In the genomic region with DNA sequence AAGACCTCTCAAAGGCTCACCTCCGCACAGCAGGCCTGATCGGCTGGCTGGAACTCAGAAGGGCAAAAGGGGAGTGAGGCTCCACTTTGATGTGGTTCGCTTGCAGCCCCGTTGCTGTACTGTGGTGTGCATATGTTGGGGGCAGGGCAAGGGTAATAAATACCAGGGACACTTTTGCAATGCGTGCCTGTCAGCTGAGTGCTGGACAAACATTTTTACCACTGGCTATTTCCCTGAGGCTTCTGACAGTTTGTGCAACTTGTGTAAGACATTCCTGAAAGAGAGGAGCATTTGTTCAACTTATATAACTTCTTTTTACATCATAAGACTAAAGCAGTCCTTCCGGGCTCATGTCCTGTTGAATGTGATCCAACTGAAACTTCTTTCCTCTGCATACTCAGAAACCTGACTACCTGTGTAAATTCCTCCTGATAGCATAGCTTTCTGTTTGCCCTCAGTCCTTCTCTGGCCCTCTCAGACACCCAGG, we compare ENCODE assay signal across 9 cellular contexts.
DNase-seq lines count a peak whose midpoint lies in the region; ATAC-seq, FAIRE-seq and TF ChIP-seq lines count a peak whose summit lies in the region.
"Had no signal": no experiment of that assay in that cellular context is flagged by ENCODE, and none has a peak within 500 bp of the region (broad histone marks: within the 10 kb centered on the region; RNA-seq: fewer than 3 reads in every experiment).

No MANE protein-coding gene starts in this region.

- CTCF ChIA-PET in GM10248 (lab: Yijun Ruan, JAX) = interaction anchor here (0.9 kb wide), 1 partner anchor 8 kb away, joined by 3 read pairs; no protein-coding TSS in a partner anchor

- DNase-seq in cerebellar cortex (ENCODE audit: low spot score) (peak; percentile 81), naive B cell (no peak), GM10248 (ENCODE audit: extremely low spot score) (no peak), GM19238 (ENCODE audit: insufficient read length, low spot score) (no peak), kidney (no peak)
- DNase-seq in stimulated activated naive CD4-positive, alpha-beta T cell (lab: John Stamatoyannopoulos, UW) = no peak
- DNase-seq: NCI-H187 had no signal

- no peaks in the 10 kb centered on the region for H3K36me3 ChIP-seq in KOPT-K1 (ENCODE audit: insufficient read depth, low read length)
- no peaks in the 10 kb centered on the region for H3K36me3 ChIP-seq in kidney (ENCODE audit: control insufficient read depth in 1 of 2, insufficient read depth in 2 of 2, low read length in 2 of 2)

- no peak for ATAC-seq in naive B cell (ENCODE audit: low read depth in 2 of 2)

- TF ChIP-seq CTCF in C4-2B (conservative IDR thresholded peaks at IDR 0.05) = no peak
- TF ChIP-seq CTCF in GM10248 (IDR thresholded peaks at IDR 0.05; ENCODE audit: control extremely low read depth, extremely low read depth, low read depth, missing control alignments) = no peak
- no peak for TF ChIP-seq CTCF in kidney (IDR thresholded peaks at IDR 0.05; ENCODE audit: borderline replicate concordance, extremely low read depth, insufficient read depth)

- FAIRE-seq in kidney (lab: Jason Lieb, UNC) = no peak

- H3K9me3 Mint-ChIP-seq in naive B cell = no peaks in the 10 kb centered on the region

- H3K4me3 ChIP-seq in kidney (ENCODE audit: low read length in 2 of 2) = no peak overlapping the region

- peaks cover 16 to 23% (median 22%) of the 10 kb centered on the region in 3 donors for H3K4me1 Mint-ChIP-seq in naive B cell

- H3K27ac ChIP-seq in C4-2B = peak overlapping the region; percentile 62
- H3K27ac ChIP-seq in KOPT-K1 (ENCODE audit: low read depth, low read length, poor library complexity, severe bottlenecking) = peak overlapping the region; percentile 57
- H3K27ac ChIP-seq in kidney (ENCODE audit: low read depth in 2 of 2, low read length in 2 of 2) = no peak overlapping the region

- intact Hi-C loops in kidney (cut with DNase I) = no loop called here

- H3K36me3 Mint-ChIP-seq in naive B cell = no peaks in the 10 kb centered on the region

- peaks cover 0 to 3% (median 0%) of the 10 kb centered on the region in 3 donors for H3K27me3 Mint-ChIP-seq in naive B cell

- H3K9me3 ChIP-seq in KOPT-K1 (ENCODE audit: insufficient read depth, low read length, poor library complexity, severe bottlenecking) (no peaks in the 10 kb centered on the region), kidney (ENCODE audit: control insufficient read depth in 1 of 2, low read length in 2 of 2) (no peaks in the 10 kb centered on the region)

- POLR2A ChIA-PET in GM10248 (lab: Yijun Ruan, JAX) = no interaction called here

- no peak overlapping the region for H3K9ac ChIP-seq in kidney (ENCODE audit: low read length in 2 of 2)

- peak overlapping the region in 4 of 8 donors; percentile 1 to 45 (median 18) for H3K4me3 Mint-ChIP-seq in naive B cell

- H3K27ac Mint-ChIP-seq in naive B cell = peak overlapping the region in 4 of 6 donors; percentile 3 to 49 (median 25)

- H3K4me1 ChIP-seq in kidney (ENCODE audit: control insufficient read depth in 1 of 2, insufficient read depth in 1 of 2, low read depth in 1 of 2, low read length in 2 of 2) = peaks cover 0 to 7% of the 10 kb centered on the region in 2 donors

Comparison
In these comparisons a context has a peak if more than half of its experiments do, and no peak if none do; other contexts are left out.
1. H3K27ac ChIP-seq: peak in C4-2B (single experiment) and KOPT-K1 (single experiment); none in kidney (0 of 2).